Comparison of ENCODE assay signal across 1 cellular context in the genomic region with DNA sequence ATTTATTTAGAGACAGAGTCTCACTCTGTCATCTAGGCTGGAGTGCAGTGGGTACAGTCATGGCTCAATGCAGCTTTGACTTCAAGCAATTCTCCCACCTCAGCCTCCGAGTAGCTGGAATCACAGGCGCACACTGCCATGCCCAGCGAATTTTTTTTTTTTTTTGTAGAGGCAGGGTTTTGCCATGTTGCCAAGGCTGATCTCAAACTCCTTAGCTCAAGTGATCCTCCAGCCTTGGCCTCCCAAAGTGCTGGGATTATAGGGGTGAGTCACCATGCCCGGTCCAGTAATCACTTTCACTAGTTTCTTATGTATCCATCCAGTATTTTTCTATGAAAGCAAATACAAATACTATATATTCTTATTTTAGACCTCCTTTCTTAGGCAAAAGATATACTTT.
A peak's percentile ranks its signal among the peaks of the same experiment; 100 is the strongest.
TF ChIP-seq lines count a peak whose summit lies in the region.

No MANE protein-coding gene starts in this region.

TF ChIP-seq in HEK293, 187 proteins besides CTCF, POLR2A, EP300 and RAD21 (continued from another document):
- TF ChIP-seq, protein P1, sequence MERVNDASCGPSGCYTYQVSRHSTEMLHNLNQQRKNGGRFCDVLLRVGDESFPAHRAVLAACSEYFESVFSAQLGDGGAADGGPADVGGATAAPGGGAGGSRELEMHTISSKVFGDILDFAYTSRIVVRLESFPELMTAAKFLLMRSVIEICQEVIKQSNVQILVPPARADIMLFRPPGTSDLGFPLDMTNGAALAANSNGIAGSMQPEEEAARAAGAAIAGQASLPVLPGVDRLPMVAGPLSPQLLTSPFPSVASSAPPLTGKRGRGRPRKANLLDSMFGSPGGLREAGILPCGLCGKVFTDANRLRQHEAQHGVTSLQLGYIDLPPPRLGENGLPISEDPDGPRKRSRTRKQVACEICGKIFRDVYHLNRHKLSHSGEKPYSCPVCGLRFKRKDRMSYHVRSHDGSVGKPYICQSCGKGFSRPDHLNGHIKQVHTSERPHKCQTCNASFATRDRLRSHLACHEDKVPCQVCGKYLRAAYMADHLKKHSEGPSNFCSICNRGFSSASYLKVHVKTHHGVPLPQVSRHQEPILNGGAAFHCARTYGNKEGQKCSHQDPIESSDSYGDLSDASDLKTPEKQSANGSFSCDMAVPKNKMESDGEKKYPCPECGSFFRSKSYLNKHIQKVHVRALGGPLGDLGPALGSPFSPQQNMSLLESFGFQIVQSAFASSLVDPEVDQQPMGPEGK (tag by site-specific recombination; IDR thresholded peaks at IDR 0.05): 0 out of 2 replicates have a peak, but pooled peaks have one; percentile 16
- TF ChIP-seq GLIS1 (tag by site-specific recombination; IDR thresholded peaks at IDR 0.05): peak; percentile 60
- peak; percentile 47; the same call in 1 of the 2 replicates for TF ChIP-seq ZBTB17 (tag by site-specific recombination; IDR thresholded peaks at IDR 0.05)
- no peak for TF ChIP-seq ZXDB (tag by site-specific recombination; IDR thresholded peaks at IDR 0.05)
- TF ChIP-seq, protein P2, sequence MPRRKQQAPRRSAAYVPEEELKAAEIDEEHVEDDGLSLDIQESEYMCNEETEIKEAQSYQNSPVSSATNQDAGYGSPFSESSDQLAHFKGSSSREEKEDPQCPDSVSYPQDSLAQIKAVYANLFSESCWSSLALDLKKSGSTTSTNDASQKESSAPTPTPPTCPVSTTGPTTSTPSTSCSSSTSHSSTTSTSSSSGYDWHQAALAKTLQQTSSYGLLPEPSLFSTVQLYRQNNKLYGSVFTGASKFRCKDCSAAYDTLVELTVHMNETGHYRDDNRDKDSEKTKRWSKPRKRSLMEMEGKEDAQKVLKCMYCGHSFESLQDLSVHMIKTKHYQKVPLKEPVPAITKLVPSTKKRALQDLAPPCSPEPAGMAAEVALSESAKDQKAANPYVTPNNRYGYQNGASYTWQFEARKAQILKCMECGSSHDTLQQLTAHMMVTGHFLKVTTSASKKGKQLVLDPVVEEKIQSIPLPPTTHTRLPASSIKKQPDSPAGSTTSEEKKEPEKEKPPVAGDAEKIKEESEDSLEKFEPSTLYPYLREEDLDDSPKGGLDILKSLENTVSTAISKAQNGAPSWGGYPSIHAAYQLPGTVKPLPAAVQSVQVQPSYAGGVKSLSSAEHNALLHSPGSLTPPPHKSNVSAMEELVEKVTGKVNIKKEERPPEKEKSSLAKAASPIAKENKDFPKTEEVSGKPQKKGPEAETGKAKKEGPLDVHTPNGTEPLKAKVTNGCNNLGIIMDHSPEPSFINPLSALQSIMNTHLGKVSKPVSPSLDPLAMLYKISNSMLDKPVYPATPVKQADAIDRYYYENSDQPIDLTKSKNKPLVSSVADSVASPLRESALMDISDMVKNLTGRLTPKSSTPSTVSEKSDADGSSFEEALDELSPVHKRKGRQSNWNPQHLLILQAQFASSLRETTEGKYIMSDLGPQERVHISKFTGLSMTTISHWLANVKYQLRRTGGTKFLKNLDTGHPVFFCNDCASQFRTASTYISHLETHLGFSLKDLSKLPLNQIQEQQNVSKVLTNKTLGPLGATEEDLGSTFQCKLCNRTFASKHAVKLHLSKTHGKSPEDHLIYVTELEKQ (tag by site-specific recombination; IDR thresholded peaks at IDR 0.05; ENCODE audit: borderline replicate concordance): no peak
- TF ChIP-seq SP7 (tag by site-specific recombination; IDR thresholded peaks at IDR 0.05): 0 out of 2 replicates have a peak, but pooled peaks have one; percentile 30
